ENCODE assay signal across 1 cellular context in genomic region chr17:18143044-18143936, GRCh38.
A peak's percentile ranks its signal among the peaks of the same experiment; 100 is the strongest.
TF ChIP-seq lines count a peak whose summit lies in the region.

No MANE protein-coding gene starts in this region.

TF ChIP-seq in HepG2, 621 proteins besides CTCF, POLR2A, EP300 and RAD21:
- TF ChIP-seq NPAS2 (CRISPR knock-in tag; IDR thresholded peaks at IDR 0.05; ENCODE audit: borderline replicate concordance): no peak
- TF ChIP-seq EED (CRISPR knock-in tag; IDR thresholded peaks at IDR 0.05): 0 out of 2 replicates have a peak, but pooled peaks have one; percentile 31
- TF ChIP-seq TBX2 (CRISPR knock-in tag; IDR thresholded peaks at IDR 0.05; ENCODE audit: borderline replicate concordance): 0 out of 2 replicates have a peak, but pooled peaks have one; percentile 23
- TF ChIP-seq MAFG (CRISPR knock-in tag; IDR thresholded peaks at IDR 0.05): 0 out of 2 replicates have a peak, but pooled peaks have one; percentile 18
- peak; percentile 20; the same call in 1 of the 2 replicates for TF ChIP-seq GABPB1 (CRISPR knock-in tag; IDR thresholded peaks at IDR 0.05)
- peak; percentile 27; the same call in 1 of the 2 replicates for TF ChIP-seq SMC3 (IDR thresholded peaks at IDR 0.05; ENCODE audit: low read length)
- no peak for TF ChIP-seq AKNA (CRISPR knock-in tag; IDR thresholded peaks at IDR 0.05; ENCODE audit: borderline replicate concordance)
- TF ChIP-seq RXRB (CRISPR knock-in tag; IDR thresholded peaks at IDR 0.05; ENCODE audit: borderline replicate concordance): no peak
- 0 out of 2 replicates have a peak, but pooled peaks have one; percentile 13 for TF ChIP-seq ZNF572 (CRISPR knock-in tag; IDR thresholded peaks at IDR 0.05)
- TF ChIP-seq, protein P1, sequence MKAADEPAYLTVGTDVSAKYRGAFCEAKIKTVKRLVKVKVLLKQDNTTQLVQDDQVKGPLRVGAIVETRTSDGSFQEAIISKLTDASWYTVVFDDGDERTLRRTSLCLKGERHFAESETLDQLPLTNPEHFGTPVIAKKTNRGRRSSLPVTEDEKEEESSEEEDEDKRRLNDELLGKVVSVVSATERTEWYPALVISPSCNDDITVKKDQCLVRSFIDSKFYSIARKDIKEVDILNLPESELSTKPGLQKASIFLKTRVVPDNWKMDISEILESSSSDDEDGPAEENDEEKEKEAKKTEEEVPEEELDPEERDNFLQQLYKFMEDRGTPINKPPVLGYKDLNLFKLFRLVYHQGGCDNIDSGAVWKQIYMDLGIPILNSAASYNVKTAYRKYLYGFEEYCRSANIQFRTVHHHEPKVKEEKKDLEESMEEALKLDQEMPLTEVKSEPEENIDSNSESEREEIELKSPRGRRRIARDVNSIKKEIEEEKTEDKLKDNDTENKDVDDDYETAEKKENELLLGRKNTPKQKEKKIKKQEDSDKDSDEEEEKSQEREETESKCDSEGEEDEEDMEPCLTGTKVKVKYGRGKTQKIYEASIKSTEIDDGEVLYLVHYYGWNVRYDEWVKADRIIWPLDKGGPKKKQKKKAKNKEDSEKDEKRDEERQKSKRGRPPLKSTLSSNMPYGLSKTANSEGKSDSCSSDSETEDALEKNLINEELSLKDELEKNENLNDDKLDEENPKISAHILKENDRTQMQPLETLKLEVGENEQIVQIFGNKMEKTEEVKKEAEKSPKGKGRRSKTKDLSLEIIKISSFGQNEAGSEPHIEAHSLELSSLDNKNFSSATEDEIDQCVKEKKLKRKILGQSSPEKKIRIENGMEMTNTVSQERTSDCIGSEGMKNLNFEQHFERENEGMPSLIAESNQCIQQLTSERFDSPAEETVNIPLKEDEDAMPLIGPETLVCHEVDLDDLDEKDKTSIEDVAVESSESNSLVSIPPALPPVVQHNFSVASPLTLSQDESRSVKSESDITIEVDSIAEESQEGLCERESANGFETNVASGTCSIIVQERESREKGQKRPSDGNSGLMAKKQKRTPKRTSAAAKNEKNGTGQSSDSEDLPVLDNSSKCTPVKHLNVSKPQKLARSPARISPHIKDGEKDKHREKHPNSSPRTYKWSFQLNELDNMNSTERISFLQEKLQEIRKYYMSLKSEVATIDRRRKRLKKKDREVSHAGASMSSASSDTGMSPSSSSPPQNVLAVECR (CRISPR knock-in tag; IDR thresholded peaks at IDR 0.05; ENCODE audit: borderline replicate concordance): peak; percentile 30; the same call in 1 of the 2 replicates
- TF ChIP-seq, protein P2, sequence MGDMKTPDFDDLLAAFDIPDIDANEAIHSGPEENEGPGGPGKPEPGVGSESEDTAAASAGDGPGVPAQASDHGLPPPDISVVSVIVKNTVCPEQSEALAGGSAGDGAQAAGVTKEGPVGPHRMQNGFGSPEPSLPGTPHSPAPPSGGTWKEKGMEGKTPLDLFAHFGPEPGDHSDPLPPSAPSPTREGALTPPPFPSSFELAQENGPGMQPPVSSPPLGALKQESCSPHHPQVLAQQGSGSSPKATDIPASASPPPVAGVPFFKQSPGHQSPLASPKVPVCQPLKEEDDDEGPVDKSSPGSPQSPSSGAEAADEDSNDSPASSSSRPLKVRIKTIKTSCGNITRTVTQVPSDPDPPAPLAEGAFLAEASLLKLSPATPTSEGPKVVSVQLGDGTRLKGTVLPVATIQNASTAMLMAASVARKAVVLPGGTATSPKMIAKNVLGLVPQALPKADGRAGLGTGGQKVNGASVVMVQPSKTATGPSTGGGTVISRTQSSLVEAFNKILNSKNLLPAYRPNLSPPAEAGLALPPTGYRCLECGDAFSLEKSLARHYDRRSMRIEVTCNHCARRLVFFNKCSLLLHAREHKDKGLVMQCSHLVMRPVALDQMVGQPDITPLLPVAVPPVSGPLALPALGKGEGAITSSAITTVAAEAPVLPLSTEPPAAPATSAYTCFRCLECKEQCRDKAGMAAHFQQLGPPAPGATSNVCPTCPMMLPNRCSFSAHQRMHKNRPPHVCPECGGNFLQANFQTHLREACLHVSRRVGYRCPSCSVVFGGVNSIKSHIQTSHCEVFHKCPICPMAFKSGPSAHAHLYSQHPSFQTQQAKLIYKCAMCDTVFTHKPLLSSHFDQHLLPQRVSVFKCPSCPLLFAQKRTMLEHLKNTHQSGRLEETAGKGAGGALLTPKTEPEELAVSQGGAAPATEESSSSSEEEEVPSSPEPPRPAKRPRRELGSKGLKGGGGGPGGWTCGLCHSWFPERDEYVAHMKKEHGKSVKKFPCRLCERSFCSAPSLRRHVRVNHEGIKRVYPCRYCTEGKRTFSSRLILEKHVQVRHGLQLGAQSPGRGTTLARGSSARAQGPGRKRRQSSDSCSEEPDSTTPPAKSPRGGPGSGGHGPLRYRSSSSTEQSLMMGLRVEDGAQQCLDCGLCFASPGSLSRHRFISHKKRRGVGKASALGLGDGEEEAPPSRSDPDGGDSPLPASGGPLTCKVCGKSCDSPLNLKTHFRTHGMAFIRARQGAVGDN (CRISPR knock-in tag; IDR thresholded peaks at IDR 0.05): peak; percentile 50
- peak; percentile 53; the same call in 1 of the 2 replicates for TF ChIP-seq CEBPB (IDR thresholded peaks at IDR 0.05; ENCODE audit: borderline replicate concordance, low read depth, low read length)
- TF ChIP-seq STAG1 (CRISPR knock-in tag; IDR thresholded peaks at IDR 0.05): peak; percentile 21; the same call in 1 of the 2 replicates
- no peak for TF ChIP-seq LCORL (IDR thresholded peaks at IDR 0.05)
- TF ChIP-seq LCORL (CRISPR knock-in tag; IDR thresholded peaks at IDR 0.05): 0 out of 2 replicates have a peak, but pooled peaks have one; percentile 38
- peak; percentile 27 for TF ChIP-seq XRCC5 (optimal IDR thresholded peaks at IDR 0.05; ENCODE audit: low read length)
- no peak for TF ChIP-seq TMF1 (CRISPR knock-in tag; IDR thresholded peaks at IDR 0.05; ENCODE audit: low read depth)
- 0 out of 2 replicates have a peak, but pooled peaks have one; percentile 24 for TF ChIP-seq ZNF414 (CRISPR knock-in tag; IDR thresholded peaks at IDR 0.05)
- no peak for TF ChIP-seq ZNF44 (CRISPR knock-in tag; IDR thresholded peaks at IDR 0.05)
- no peak for TF ChIP-seq SETDB1 (CRISPR knock-in tag; IDR thresholded peaks at IDR 0.05; ENCODE audit: borderline replicate concordance)
- TF ChIP-seq CEBPG (CRISPR knock-in tag; IDR thresholded peaks at IDR 0.05): peak; percentile 54
